In the genomic region with DNA sequence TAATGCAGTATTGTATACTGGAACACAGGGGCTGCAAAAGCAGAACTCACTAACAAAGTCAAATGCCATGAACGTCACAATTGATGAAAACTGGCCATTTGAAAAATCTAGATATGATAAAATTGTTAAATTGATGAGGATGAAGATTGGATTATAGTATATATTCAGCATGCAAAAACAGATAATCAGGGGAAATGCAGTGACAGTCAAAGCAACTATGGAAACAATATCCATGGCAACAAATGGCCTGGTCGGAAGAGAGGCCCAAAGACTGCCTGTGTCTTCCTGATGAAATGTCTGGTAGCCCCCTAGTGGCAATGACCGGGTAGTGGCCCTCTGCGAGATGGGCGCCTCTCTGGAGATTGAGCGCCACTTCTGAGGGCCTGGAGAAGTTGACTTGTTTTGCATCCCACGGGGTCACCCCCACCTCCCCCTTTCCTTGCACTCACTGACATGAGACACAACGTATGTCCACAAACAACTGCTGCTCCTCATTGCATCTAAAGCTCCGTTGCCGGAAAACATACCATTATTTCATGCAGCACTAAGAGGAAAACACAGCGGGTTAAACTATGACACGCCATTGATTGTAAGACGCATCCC, we compare ENCODE assay signal across 9 cellular contexts. TPM values are rescaled to one million over a fixed set of nuclear protein-coding genes. Genes with fewer than 3 reads are reported as not detected.
DNase-seq lines count a peak whose midpoint lies in the region; ATAC-seq and TF ChIP-seq lines count a peak whose summit lies in the region.
"Had no signal": no experiment of that assay in that cellular context is flagged by ENCODE, and none has a peak within 500 bp of the region (broad histone marks: within the 10 kb centered on the region; RNA-seq: fewer than 3 reads in every experiment).

No MANE protein-coding gene starts in this region.

- H2AK5ac ChIP-seq in trophoblast cell (ENCODE audit: low read length) = no peak overlapping the region

- H3K79me2 ChIP-seq in SK-N-SH (ENCODE audit: insufficient read depth) = no peaks in the 10 kb centered on the region
- H3K79me2 ChIP-seq in trophoblast cell (ENCODE audit: control insufficient read depth, insufficient read depth, low read length, poor library complexity) = no peaks in the 10 kb centered on the region

- H3K9me2 ChIP-seq in SK-N-SH = no peaks in the 10 kb centered on the region

- H2BK120ac ChIP-seq in trophoblast cell (ENCODE audit: insufficient read depth, low read length, poor library complexity) = no peak overlapping the region

- H3K23ac ChIP-seq in trophoblast cell (ENCODE audit: low read length) = no peak overlapping the region

- H3K14ac ChIP-seq in trophoblast cell (ENCODE audit: low read length) = no peak overlapping the region

- TF ChIP-seq EP300 in SK-N-SH (IDR thresholded peaks at IDR 0.05; ENCODE audit: borderline replicate concordance in 1 of 2, low read depth in 1 of 2, low read length in 1 of 2) (no peak), upper lobe of left lung (IDR thresholded peaks at IDR 0.05) (no peak)

- peak; percentile 89 to 93 for ATAC-seq in upper lobe of left lung (ENCODE audit: low FRiP score in 2 of 2)
- no peak for ATAC-seq in HG03280 (IDR thresholded peaks at IDR 0.05; ENCODE audit: unreplicated experiment)

- no peak for TF ChIP-seq POLR2A in upper lobe of left lung (IDR thresholded peaks at IDR 0.05)

- H4K91ac ChIP-seq in trophoblast cell (ENCODE audit: low read depth, low read length) = no peak overlapping the region

- H3K36me3 ChIP-seq in SK-N-SH (replicated peaks in 1 of 2; ENCODE audit: control insufficient read depth in 1 of 2, insufficient read depth in 2 of 2, low read length in 1 of 2) = no peaks in the 10 kb centered on the region
- H3K36me3 ChIP-seq in trophoblast cell (ENCODE audit: control insufficient read depth in 1 of 2, insufficient read depth in 2 of 2, low read length in 2 of 2) = no peaks in the 10 kb centered on the region
- H3K36me3 ChIP-seq in upper lobe of left lung = no peaks in the 10 kb centered on the region

- H3K27me3 ChIP-seq in SK-N-SH (ENCODE audit: insufficient read depth) (no peaks in the 10 kb centered on the region), trophoblast cell (ENCODE audit: insufficient read depth, low read length) (no peaks in the 10 kb centered on the region), upper lobe of left lung (no peaks in the 10 kb centered on the region)

- H4K8ac ChIP-seq in trophoblast cell (ENCODE audit: low read depth, low read length) = no peak overlapping the region

- POLR2A ChIA-PET in GM10248 (lab: Yijun Ruan, JAX) = no interaction called here
- POLR2A ChIA-PET in SK-N-SH (lab: Yijun Ruan, JAX) = no interaction called here

- WGBS in SK-N-SH (ENCODE audit: low lambda C conversion rate) = 58% methylated on average over 10 of the region's 13 CpGs
- no CpG with 5 or more reads among the region's 13 CpGs for WGBS in trophoblast cell (ENCODE audit: extremely low coverage, insufficient coverage, insufficient read length)
- 39 to 49% methylated on average over 13 of the region's 13 CpGs for WGBS in upper lobe of left lung, 2 donors

- H3K18ac ChIP-seq in trophoblast cell (ENCODE audit: low read length) = no peak overlapping the region

- H3K9me3 ChIP-seq in SK-N-SH (no peaks in the 10 kb centered on the region), trophoblast cell (ENCODE audit: insufficient read depth, low read depth, low read length) (no peaks in the 10 kb centered on the region), upper lobe of left lung (no peaks in the 10 kb centered on the region)

- no peak overlapping the region for H4K12ac ChIP-seq in trophoblast cell (ENCODE audit: low read depth, low read length)

- peaks cover 6 to 13% of the 10 kb centered on the region in 2 experiments; a peak in 3 of 4 replicates for H3K4me1 ChIP-seq in SK-N-SH (ENCODE audit: control insufficient read depth in 1 of 2, insufficient read depth in 2 of 2, low read depth in 1 of 2, low read length in 1 of 2)
- peaks cover 2% of the 10 kb centered on the region in 2 experiments for H3K4me1 ChIP-seq in trophoblast cell (ENCODE audit: control insufficient read depth in 1 of 2, insufficient read depth in 2 of 2, low read length in 2 of 2)
- peaks cover 7 to 10% (median 9%) of the 10 kb centered on the region in 4 donors for H3K4me1 ChIP-seq in upper lobe of left lung

- DNase-seq in GM10248 (ENCODE audit: extremely low spot score) (peak; percentile 85), M059J (ENCODE audit: low read depth) (peak; percentile 87), SK-N-SH (peak; percentile 86), glomerular visceral epithelial cell (ENCODE audit: extremely low spot score) (peak; percentile 82), trophoblast cell (peak; percentile 51 to 84), upper lobe of left lung (peak in 1 of 2 donors; percentile 76)
- DNase-seq in activated naive CD4-positive, alpha-beta T cell treated with Interleukin-2 at 50 U/mL for 16 hours = peak; percentile 80

- H3K9ac ChIP-seq in SK-N-SH (no peak overlapping the region), trophoblast cell (ENCODE audit: low read length) (no peak overlapping the region)

- H3K4me3 ChIP-seq in SK-N-SH (ENCODE audit: low read depth in 2 of 2, low read length in 1 of 2) (no peak overlapping the region; a peak in 1 of 4 replicates), trophoblast cell (ENCODE audit: low read depth, low read length) (no peak overlapping the region), upper lobe of left lung (no peak overlapping the region)

- no peak overlapping the region for H2BK12ac ChIP-seq in trophoblast cell (ENCODE audit: low read length)

- CTCF ChIA-PET in GM10248 (lab: Yijun Ruan, JAX) (interaction anchor here (0.7 to 3.5 kb wide), 25 partner anchors 9 to 390 kb away, joined by 3 to 72 read pairs (median 4); a partner anchor contains a TSS), SK-N-SH (lab: Yijun Ruan, JAX) (interaction anchor here (0.9 to 3.9 kb wide), 11 partner anchors 9 to 527 kb away, joined by 3 to 43 read pairs (median 6); a partner anchor contains a TSS)

- H3F3A ChIP-seq in SK-N-SH (replicated peaks; ENCODE audit: insufficient read depth) = peaks cover 11% of the 10 kb centered on the region

- H3K79me1 ChIP-seq in trophoblast cell (ENCODE audit: low read length) = peaks cover 2% of the 10 kb centered on the region

- H4K20me1 ChIP-seq in SK-N-SH (ENCODE audit: insufficient read depth) = no peaks in the 10 kb centered on the region

- no peak overlapping the region for H3K4ac ChIP-seq in trophoblast cell (ENCODE audit: low read depth, low read length)

- TF ChIP-seq CTCF in GM10248 (IDR thresholded peaks at IDR 0.05; ENCODE audit: control extremely low read depth, extremely low read depth, low read depth, missing control alignments) (peak; percentile 68), SK-N-SH (IDR thresholded peaks at IDR 0.05) (peak; percentile 90), upper lobe of left lung (IDR thresholded peaks at IDR 0.05) (peak; percentile 78 to 93 (median 86))

- no peak overlapping the region for H2AFZ ChIP-seq in SK-N-SH (ENCODE audit: low read depth)
- no peak overlapping the region for H2AFZ ChIP-seq in trophoblast cell (ENCODE audit: insufficient read depth, low read length, poor library complexity)

- no peak overlapping the region for H2BK5ac ChIP-seq in trophoblast cell (ENCODE audit: low read depth, low read length, poor library complexity)

- H3K27ac ChIP-seq in SK-N-SH (ENCODE audit: low read depth in 2 of 2, low read length in 1 of 2) = no peak overlapping the region
- no peak overlapping the region for H3K27ac ChIP-seq in trophoblast cell (ENCODE audit: low read depth, low read length)
- no peak overlapping the region for H3K27ac ChIP-seq in upper lobe of left lung

- H3K4me2 ChIP-seq in SK-N-SH = no peak overlapping the region
- no peak overlapping the region for H3K4me2 ChIP-seq in trophoblast cell (ENCODE audit: low read length)

- peak; percentile 65 for TF ChIP-seq RAD21 in SK-N-SH (IDR thresholded peaks at IDR 0.05; ENCODE audit: low read length)

TF ChIP-seq in SK-N-SH, 30 proteins besides CTCF, POLR2A, EP300 and RAD21 (continues in another document):
- TF ChIP-seq, protein P1, sequence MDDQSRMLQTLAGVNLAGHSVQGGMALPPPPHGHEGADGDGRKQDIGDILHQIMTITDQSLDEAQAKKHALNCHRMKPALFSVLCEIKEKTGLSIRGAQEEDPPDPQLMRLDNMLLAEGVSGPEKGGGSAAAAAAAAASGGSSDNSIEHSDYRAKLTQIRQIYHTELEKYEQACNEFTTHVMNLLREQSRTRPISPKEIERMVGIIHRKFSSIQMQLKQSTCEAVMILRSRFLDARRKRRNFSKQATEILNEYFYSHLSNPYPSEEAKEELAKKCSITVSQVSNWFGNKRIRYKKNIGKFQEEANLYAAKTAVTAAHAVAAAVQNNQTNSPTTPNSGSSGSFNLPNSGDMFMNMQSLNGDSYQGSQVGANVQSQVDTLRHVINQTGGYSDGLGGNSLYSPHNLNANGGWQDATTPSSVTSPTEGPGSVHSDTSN (IDR thresholded peaks at IDR 0.05) = no peak

RNA-seq across cellular contexts. Expression of a gene that starts 43.5 kb away (rescaled TPM):
- not detected in 2 replicates for total RNA-seq in M059J (2014; rRNA removed; shearing (Covaris generic))
- not detected in 2 replicates for polyA plus RNA-seq in SK-N-SH (2012; rRNA removed)
- polyA plus RNA-seq in SK-N-SH (2012; cell fraction: cytosol; rRNA removed) = 0.03 TPM in 1 of 2 replicates, not detected in the other
- polyA plus RNA-seq in SK-N-SH (2012; cell fraction: nucleus; rRNA removed) = not detected in 2 replicates
- polyA plus RNA-seq in trophoblast cell (2013) = not detected in 2 replicates
- not detected for total RNA-seq in upper lobe of left lung
- total RNA-seq: mononuclear cell had no signal

RNA-seq across cellular contexts. Expression of a gene that starts 45.8 kb away (rescaled TPM):
- total RNA-seq in M059J (2014; rRNA removed; shearing (Covaris generic)) = 0.15 and 8.3 TPM in 2 replicates
- polyA plus RNA-seq in SK-N-SH (2012; rRNA removed) = 3.0 and 3.1 TPM in 2 replicates
- polyA plus RNA-seq in SK-N-SH (2012; cell fraction: cytosol; rRNA removed) = 0.94 and 2.8 TPM in 2 replicates
- polyA plus RNA-seq in SK-N-SH (2012; cell fraction: nucleus; rRNA removed) = 10.7 and 14.9 TPM in 2 replicates
- 0.18 and 0.23 TPM in 2 replicates for polyA plus RNA-seq in trophoblast cell (2013)
- total RNA-seq in upper lobe of left lung = 1 to 10 TPM; 3.2 to 9.4 (median 4.4) TPM
- total RNA-seq: mononuclear cell had no signal

RNA-seq across cellular contexts. Expression of a gene that starts 51.4 kb away (rescaled TPM):
- total RNA-seq in M059J (2014; rRNA removed; shearing (Covaris generic)) = not detected in 2 replicates
- 0.02 TPM in 1 of 2 replicates, not detected in the other for polyA plus RNA-seq in SK-N-SH (2012; rRNA removed)
- polyA plus RNA-seq in SK-N-SH (2012; cell fraction: cytosol; rRNA removed) = not detected in 2 replicates
- polyA plus RNA-seq in SK-N-SH (2012; cell fraction: nucleus; rRNA removed) = not detected in 2 replicates
- 0.01 TPM in 1 of 2 replicates, not detected in the other for polyA plus RNA-seq in trophoblast cell (2013)
- total RNA-seq in upper lobe of left lung = not detected
- total RNA-seq: mononuclear cell had no signal

RNA-seq across cellular contexts. Expression of a gene that starts 58.6 kb away (rescaled TPM):
- not detected in 2 replicates for total RNA-seq in M059J (2014; rRNA removed; shearing (Covaris generic))
- 0.12 and 0.13 TPM in 2 replicates for polyA plus RNA-seq in SK-N-SH (2012; rRNA removed)
- polyA plus RNA-seq in SK-N-SH (2012; cell fraction: cytosol; rRNA removed) = 0.05 and 0.10 TPM in 2 replicates
- polyA plus RNA-seq in SK-N-SH (2012; cell fraction: nucleus; rRNA removed) = 0.04 and 0.06 TPM in 2 replicates
- not detected in 2 replicates for polyA plus RNA-seq in trophoblast cell (2013)
- under 1 TPM in 3 of 6 donors, not detected in 3; 0.06 to 0.15 (median 0.07) TPM for total RNA-seq in upper lobe of left lung
- total RNA-seq: mononuclear cell had no signal
